In the genomic region with DNA sequence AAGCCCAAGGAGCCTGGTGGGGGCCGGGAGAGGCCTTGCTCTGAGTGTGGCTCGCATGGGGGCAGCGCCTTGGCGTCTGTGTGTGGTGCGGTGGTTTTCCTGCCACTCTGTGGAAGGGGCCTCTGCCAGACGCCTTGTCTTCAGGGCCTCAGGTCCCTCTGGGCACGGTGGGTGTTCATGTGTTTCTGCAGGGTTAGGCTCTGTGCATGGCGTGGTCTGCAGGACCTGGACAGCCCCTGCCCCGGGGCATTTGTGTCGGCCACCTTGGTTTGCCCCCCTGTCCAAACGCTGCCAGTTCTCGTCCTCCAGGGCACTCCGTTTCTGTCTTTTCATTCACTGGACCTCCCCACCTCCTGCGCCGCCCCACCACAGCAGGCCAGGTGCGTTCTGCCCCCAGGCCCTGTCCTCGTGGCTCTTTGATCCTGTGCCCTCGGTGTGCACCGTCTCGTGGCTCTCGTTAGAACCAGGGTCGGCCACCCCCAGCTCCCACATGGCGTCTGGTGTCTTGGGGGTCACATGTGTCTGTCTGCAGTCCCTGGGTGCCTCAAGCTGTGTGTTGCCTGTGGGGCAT, we compare ENCODE assay signal across 11 cellular contexts. TPM values are rescaled to one million over a fixed set of nuclear protein-coding genes. Genes with fewer than 3 reads are reported as not detected.
DNase-seq lines count a peak whose midpoint lies in the region; ATAC-seq and TF ChIP-seq lines count a peak whose summit lies in the region.
"Had no signal": no experiment of that assay in that cellular context is flagged by ENCODE, and none has a peak within 500 bp of the region (broad histone marks: within the 10 kb centered on the region; RNA-seq: fewer than 3 reads in every experiment).

No MANE protein-coding gene starts in this region.

- H3K4me3 ChIP-seq in suprapubic skin = no peak overlapping the region
- H3K4me3 ChIP-seq: HAP-1 had no signal

- no peak for TF ChIP-seq CTCF in suprapubic skin (IDR thresholded peaks at IDR 0.05)
- no peak for TF ChIP-seq CTCF in foreskin keratinocyte (conservative IDR thresholded peaks at IDR 0.05)

- no peak for ATAC-seq in activated naive CD4-positive, alpha-beta T cell treated with anti-CD3 and anti-CD28 coated beads, Interleukin-2, amount 50 U/mL, for 72 hours
- no peak for ATAC-seq in activated CD8-positive, alpha-beta T cell treated with anti-CD3 and anti-CD28 coated beads, Interleukin-2, amount 10 ng/mL, durations not matched to agents 7 days and 5 days
- ATAC-seq in left ventricle myocardium superior (no peak), HG02588 (IDR thresholded peaks at IDR 0.05; ENCODE audit: unreplicated experiment) (no peak), foreskin keratinocyte (no peak)

- 84% methylated on average over 21 of the region's 23 CpGs for WGBS in suprapubic skin

- intact Hi-C loops in left ventricle myocardium superior (cut with micrococcal nuclease) = no loop called here

- peak overlapping the region; percentile 74 for H3K4me3 Mint-ChIP-seq in activated CD8-positive, alpha-beta T cell treated with anti-CD3 and anti-CD28 coated beads, Interleukin-2, amount 10 ng/mL, durations not matched to agents 7 days and 5 days
- H3K4me3 Mint-ChIP-seq in immature natural killer cell = peak overlapping the region; percentile 51 to 87 (median 80)

- POLR2A ChIA-PET in activated CD8-positive, alpha-beta T cell treated with anti-CD3 and anti-CD28 coated beads, Interleukin-2, amount 10 ng/mL, durations not matched to agents 7 days and 5 days (lab: Charles Lee) = interaction anchor here (0.7 to 3.9 kb wide), 4 partner anchors 12 to 200 kb away, joined by 3 to 41 read pairs (median 10); no protein-coding TSS in a partner anchor

- H3K4me1 Mint-ChIP-seq in activated CD8-positive, alpha-beta T cell treated with anti-CD3 and anti-CD28 coated beads, Interleukin-2, amount 10 ng/mL, durations not matched to agents 7 days and 5 days (ENCODE audit: low read depth) = peaks cover 94% of the 10 kb centered on the region
- H3K4me1 Mint-ChIP-seq in immature natural killer cell = peaks cover 87 to 90% of the 10 kb centered on the region in 2 donors

- TF ChIP-seq EP300 in suprapubic skin (IDR thresholded peaks at IDR 0.05) = no peak

- H3K9me3 Mint-ChIP-seq in activated naive CD4-positive, alpha-beta T cell treated with anti-CD3 and anti-CD28 coated beads, Interleukin-2, amount 50 U/mL, for 72 hours = no peaks in the 10 kb centered on the region
- H3K9me3 Mint-ChIP-seq in activated CD8-positive, alpha-beta T cell treated with anti-CD3 and anti-CD28 coated beads, Interleukin-2, amount 10 ng/mL, durations not matched to agents 7 days and 5 days (ENCODE audit: insufficient read depth) = no peaks in the 10 kb centered on the region
- H3K9me3 Mint-ChIP-seq in immature natural killer cell = no peaks in the 10 kb centered on the region

- H3K36me3 ChIP-seq in suprapubic skin = no peaks in the 10 kb centered on the region

- H3K9me3 ChIP-seq in suprapubic skin = no peaks in the 10 kb centered on the region
- H3K9me3 ChIP-seq: HAP-1 had no signal

- TF ChIP-seq POLR2A in suprapubic skin (IDR thresholded peaks at IDR 0.05) = no peak

- no peaks in the 10 kb centered on the region for H3K27me3 Mint-ChIP-seq in activated CD8-positive, alpha-beta T cell treated with anti-CD3 and anti-CD28 coated beads, Interleukin-2, amount 10 ng/mL, durations not matched to agents 7 days and 5 days (ENCODE audit: low read depth)
- H3K27me3 Mint-ChIP-seq in immature natural killer cell (ENCODE audit: low read depth in 3 of 3) = peaks cover 16 to 36% (median 33%) of the 10 kb centered on the region in 3 donors

- CTCF ChIA-PET in activated CD8-positive, alpha-beta T cell treated with anti-CD3 and anti-CD28 coated beads, Interleukin-2, amount 10 ng/mL, durations not matched to agents 7 days and 5 days (lab: Charles Lee) = interaction anchor here (1.6 to 1.9 kb wide), 2 partner anchors 10 to 19 kb away, joined by 3 to 6 read pairs; no protein-coding TSS in a partner anchor

- H3K27ac ChIP-seq in suprapubic skin (peak overlapping the region; percentile 38), foreskin keratinocyte (no peak overlapping the region)

- H3K27ac Mint-ChIP-seq in activated naive CD4-positive, alpha-beta T cell treated with anti-CD3 and anti-CD28 coated beads, Interleukin-2, amount 50 U/mL, for 72 hours = peak overlapping the region; percentile 49 to 67
- peak overlapping the region; percentile 95 for H3K27ac Mint-ChIP-seq in activated CD8-positive, alpha-beta T cell treated with anti-CD3 and anti-CD28 coated beads, Interleukin-2, amount 10 ng/mL, durations not matched to agents 7 days and 5 days
- H3K27ac Mint-ChIP-seq in immature natural killer cell = peak overlapping the region; percentile 95 to 100 (median 99)

- H3K4me1 ChIP-seq in suprapubic skin = peaks cover 61% of the 10 kb centered on the region
- peaks cover 6% of the 10 kb centered on the region for H3K4me1 ChIP-seq in foreskin keratinocyte
- H3K4me1 ChIP-seq: HAP-1 had no signal

- no peak for DNase-seq in activated naive CD4-positive, alpha-beta T cell treated with anti-CD3 and anti-CD28 coated beads, Interleukin-2, amount 50 U/mL, for 72 hours (ENCODE audit: low spot score in 2 of 2)
- no peak for DNase-seq in activated naive CD4-positive, alpha-beta T cell treated with anti-CD3 and anti-CD28 coated beads, Interleukin-2, amount 50 U/mL, for 16 hours
- DNase-seq in activated CD8-positive, alpha-beta T cell treated with anti-CD3 and anti-CD28 coated beads, Interleukin-2, amount 10 ng/mL, durations not matched to agents 7 days and 5 days = no peak
- DNase-seq in immature natural killer cell (peak; percentile 61 to 67 (median 65)), suprapubic skin (ENCODE audit: low spot score in 2 of 2) (no peak), left ventricle myocardium superior (no peak), foreskin keratinocyte (no peak)
- DNase-seq: NCI-H1436 had no signal

- H3K27me3 ChIP-seq in suprapubic skin (no peaks in the 10 kb centered on the region), foreskin keratinocyte (no peaks in the 10 kb centered on the region)

- peaks cover 4 to 29% of the 10 kb centered on the region in 2 donors for H3K36me3 Mint-ChIP-seq in activated naive CD4-positive, alpha-beta T cell treated with anti-CD3 and anti-CD28 coated beads, Interleukin-2, amount 50 U/mL, for 72 hours
- peaks cover 42% of the 10 kb centered on the region for H3K36me3 Mint-ChIP-seq in activated CD8-positive, alpha-beta T cell treated with anti-CD3 and anti-CD28 coated beads, Interleukin-2, amount 10 ng/mL, durations not matched to agents 7 days and 5 days (ENCODE audit: low read depth)
- H3K36me3 Mint-ChIP-seq in immature natural killer cell = peaks cover 0 to 28% (median 28%) of the 10 kb centered on the region in 3 donors

RNA-seq across cellular contexts. Expression of a gene that starts 43.7 kb away (rescaled TPM):
- total RNA-seq in activated naive CD4-positive, alpha-beta T cell treated with anti-CD3 and anti-CD28 coated beads, Interleukin-2, amount 50 U/mL, for 72 hours = not detected
- total RNA-seq in activated CD8-positive, alpha-beta T cell treated with anti-CD3 and anti-CD28 coated beads, Interleukin-2, amount 10 ng/mL, durations not matched to agents 7 days and 5 days = not detected
- polyA plus RNA-seq in immature natural killer cell = under 1 TPM in 1 of 3 donors, not detected in 2; 0.11 TPM
- total RNA-seq in suprapubic skin = 100 to 1,000 TPM; 117 to 353 (median 233) TPM
- total RNA-seq in left ventricle myocardium superior = 0.15 TPM
- 0.18 and 0.27 TPM in 2 replicates for total RNA-seq in foreskin keratinocyte
- 0.12 TPM in 2 replicates for polyA plus RNA-seq in foreskin keratinocyte
- total RNA-seq: myocyte had no signal

Comparison
In these comparisons a context has a peak if more than half of its experiments do, and no peak if none do; other contexts are left out.
1. DNase-seq: peak in immature natural killer cell (3 of 3); none in activated naive CD4-positive, alpha-beta T cell treated with anti-CD3 and anti-CD28 coated beads, Interleukin-2, amount 50 U/mL, for 72 hours (0 of 2), activated naive CD4-positive, alpha-beta T cell treated with anti-CD3 and anti-CD28 coated beads, Interleukin-2, amount 50 U/mL, for 16 hours (single experiment), activated CD8-positive, alpha-beta T cell treated with anti-CD3 and anti-CD28 coated beads, Interleukin-2, amount 10 ng/mL, durations not matched to agents 7 days and 5 days (single experiment), suprapubic skin (0 of 2), left ventricle myocardium superior (single experiment) and foreskin keratinocyte (0 of 2).
2. RNA of a gene that starts 43.7 kb away (total RNA-seq): 117 to 353 TPM in suprapubic skin; 0.18 to 0.27 TPM in foreskin keratinocyte, 0.15 TPM in left ventricle myocardium superior (single experiment), not detected in activated naive CD4-positive, alpha-beta T cell treated with anti-CD3 and anti-CD28 coated beads, Interleukin-2, amount 50 U/mL, for 72 hours and not detected in activated CD8-positive, alpha-beta T cell treated with anti-CD3 and anti-CD28 coated beads, Interleukin-2, amount 10 ng/mL, durations not matched to agents 7 days and 5 days; every median in the first group is over 10 times any median in the second.
3. Peak in every context shown above with its lines, with median percentiles within 50 percentile points of each other: H3K27ac Mint-ChIP-seq.